14 cellular contexts compared by ENCODE assay signal in the genomic region with DNA sequence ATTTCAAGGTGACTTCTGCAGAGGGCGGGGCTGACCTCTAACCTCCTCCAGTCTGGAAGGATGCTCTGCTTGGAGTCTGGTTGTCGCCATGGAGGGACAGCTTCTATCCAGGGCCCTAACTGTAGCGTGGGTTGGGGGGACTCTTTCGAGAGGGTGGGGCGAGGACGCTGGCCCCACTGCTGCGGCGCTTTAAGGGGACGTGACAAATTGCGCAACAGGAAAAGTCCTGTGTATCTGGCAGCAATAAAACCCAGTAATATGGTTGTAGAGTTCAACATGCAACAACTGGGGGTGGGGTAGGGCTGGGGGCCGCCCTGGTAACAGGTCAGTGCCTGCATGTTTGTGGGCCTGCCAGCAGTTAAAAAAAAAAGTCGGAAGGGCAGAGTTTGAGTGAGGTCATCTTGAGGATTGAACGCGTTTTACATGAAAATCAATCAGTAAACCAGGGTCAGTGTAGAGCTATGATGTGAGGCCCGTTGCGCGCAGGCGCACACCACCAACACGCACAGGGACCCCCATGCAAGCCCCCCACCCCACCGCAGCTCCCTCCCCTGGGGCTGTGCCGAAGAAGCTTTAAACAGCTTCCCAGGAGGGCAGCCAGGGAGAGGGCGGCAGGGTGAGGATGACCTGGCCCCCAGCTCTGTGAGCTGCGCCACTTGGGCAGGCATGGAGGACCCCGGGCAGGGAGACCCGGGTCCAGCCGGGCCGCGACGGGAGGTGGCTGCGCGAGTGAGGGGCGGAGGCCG. TPM values are rescaled to one million over a fixed set of nuclear protein-coding genes. Genes with fewer than 3 reads are reported as not detected.
DNase-seq lines count a peak whose midpoint lies in the region; ATAC-seq lines count a peak whose summit lies in the region.
"Had no signal": no experiment of that assay in that cellular context is flagged by ENCODE, and none has a peak within 500 bp of the region (broad histone marks: within the 10 kb centered on the region; RNA-seq: fewer than 3 reads in every experiment).

No MANE protein-coding gene starts in this region.

- no peaks in the 10 kb centered on the region for H3K36me3 ChIP-seq in iPS-18a (ENCODE audit: control insufficient read depth, low read depth, low read length)
- no peaks in the 10 kb centered on the region for H3K36me3 ChIP-seq in trophoblast cell (ENCODE audit: control insufficient read depth in 1 of 2, insufficient read depth in 2 of 2, low read length in 2 of 2)

- no peak overlapping the region for H3K14ac ChIP-seq in trophoblast cell (ENCODE audit: low read length)

- peak; percentile 87 for DNase-seq in KBM-7
- no peak for DNase-seq in trophoblast cell
- DNase-seq in COLO668 (lab: John Stamatoyannopoulos, UW; ENCODE audit: unreplicated experiment): no peak
- no peak for DNase-seq in glomerular visceral epithelial cell (ENCODE audit: extremely low spot score)
- no peak for DNase-seq in UCSD-AML1 (lab: John Stamatoyannopoulos, UW; ENCODE audit: unreplicated experiment)
- DNase-seq: activated CD4-positive, CD25-positive, alpha-beta regulatory T cell treated with anti-CD3 and anti-CD28 coated beads, Interleukin-2, amount 50 U/mL, for 72 hours; activated effector memory CD4-positive, alpha-beta T cell treated with anti-CD3 and anti-CD28 coated beads, Interleukin-2, amount 50 U/mL, for 16 hours; DMS79; effector memory CD4-positive, alpha-beta T cell; NCI-H2107 had no signal

- in situ Hi-C loops in KBM-7 (cut with MboI; ENCODE audit: low pct_unique_long_range_greater_than_20kb, low sequenced_read_pairs): no loop called here

- peak overlapping the region; percentile 30 for H2AFZ ChIP-seq in trophoblast cell (ENCODE audit: insufficient read depth, low read length, poor library complexity)

- H4K12ac ChIP-seq in trophoblast cell (ENCODE audit: low read depth, low read length): no peak overlapping the region

- H3K9ac ChIP-seq in iPS-18a (ENCODE audit: low read length) (no peak overlapping the region), trophoblast cell (ENCODE audit: low read length) (no peak overlapping the region)

- H3K4me1 ChIP-seq in iPS-18a (ENCODE audit: control insufficient read depth, low read depth, low read length) (no peaks in the 10 kb centered on the region), trophoblast cell (ENCODE audit: control insufficient read depth in 1 of 2, insufficient read depth in 2 of 2, low read length in 2 of 2) (peaks cover 20 to 39% of the 10 kb centered on the region in 2 experiments)

- peak overlapping the region; percentile 1 for H4K91ac ChIP-seq in trophoblast cell (ENCODE audit: low read depth, low read length)

- H2BK12ac ChIP-seq in trophoblast cell (ENCODE audit: low read length): no peak overlapping the region

- peak overlapping the region; percentile 68 for H3K4me2 ChIP-seq in trophoblast cell (ENCODE audit: low read length)

- H3K27ac ChIP-seq in iPS-18a (ENCODE audit: low read length) (no peak overlapping the region), trophoblast cell (ENCODE audit: low read depth, low read length) (no peak overlapping the region)

- H3K18ac ChIP-seq in trophoblast cell (ENCODE audit: low read length): no peak overlapping the region

- H3K79me1 ChIP-seq in trophoblast cell (ENCODE audit: low read length): no peaks in the 10 kb centered on the region

- H3K4me3 ChIP-seq in iPS-18a (ENCODE audit: low read length) (peak overlapping the region; percentile 29), trophoblast cell (ENCODE audit: low read depth, low read length) (no peak overlapping the region)

- peak overlapping the region; percentile 14 for H4K8ac ChIP-seq in trophoblast cell (ENCODE audit: low read depth, low read length)

- H2AK5ac ChIP-seq in trophoblast cell (ENCODE audit: low read length): no peak overlapping the region

- no peak overlapping the region for H3K4ac ChIP-seq in trophoblast cell (ENCODE audit: low read depth, low read length)

- H3K23ac ChIP-seq in trophoblast cell (ENCODE audit: low read length): no peak overlapping the region

- H3K27me3 ChIP-seq in iPS-18a (ENCODE audit: control insufficient read depth, insufficient read depth, low read length) (peaks cover 100% of the 10 kb centered on the region), trophoblast cell (ENCODE audit: insufficient read depth, low read length) (peaks cover 82% of the 10 kb centered on the region)

- ATAC-seq in GM18511 (IDR thresholded peaks at IDR 0.05; ENCODE audit: unreplicated experiment): peak; percentile 33
- ATAC-seq in GM18517 (IDR thresholded peaks at IDR 0.05; ENCODE audit: unreplicated experiment): no peak
- ATAC-seq: HCT116 had no signal

- no peak overlapping the region for H2BK5ac ChIP-seq in trophoblast cell (ENCODE audit: low read depth, low read length, poor library complexity)

- no CpG with 5 or more reads among the region's 33 CpGs for WGBS in trophoblast cell (ENCODE audit: extremely low coverage, insufficient coverage, insufficient read length)

- no peaks in the 10 kb centered on the region for H3K79me2 ChIP-seq in trophoblast cell (ENCODE audit: control insufficient read depth, insufficient read depth, low read length, poor library complexity)

- H2BK120ac ChIP-seq in trophoblast cell (ENCODE audit: insufficient read depth, low read length, poor library complexity): no peak overlapping the region

- H3K9me3 ChIP-seq in iPS-18a (ENCODE audit: control insufficient read depth, low read depth, low read length): no peaks in the 10 kb centered on the region
- H3K9me3 ChIP-seq in trophoblast cell (ENCODE audit: insufficient read depth, low read depth, low read length): peaks cover 8% of the 10 kb centered on the region

RNA-seq across cellular contexts. Expression of gene SHH, which starts 4.3 kb away (rescaled TPM):
- 0.03 TPM in 1 of 2 replicates, not detected in the other for polyA plus RNA-seq in trophoblast cell (2013)
